In the genomic region with DNA sequence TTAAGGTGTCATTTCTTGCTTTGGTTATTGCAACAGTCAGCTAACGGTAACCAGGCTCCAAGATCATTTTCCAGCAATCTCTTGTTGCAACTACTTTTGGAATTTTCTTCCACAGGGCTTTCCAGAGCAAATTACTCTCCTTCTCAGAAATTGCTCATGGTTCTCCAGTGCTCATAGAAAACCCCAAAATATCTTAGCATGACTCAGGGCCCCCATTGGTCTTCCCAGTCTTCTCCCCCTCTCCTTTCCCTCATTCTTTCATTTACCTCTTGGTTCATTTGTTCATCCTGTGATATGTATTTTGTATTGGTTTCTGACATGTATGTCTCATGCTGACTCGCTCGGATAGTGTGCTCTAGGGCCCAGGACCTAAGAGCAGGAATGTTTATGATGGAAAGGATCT, we compare ENCODE assay signal across 18 cellular contexts. TPM values are rescaled to one million over a fixed set of nuclear protein-coding genes. Genes with fewer than 3 reads are reported as not detected.
A peak's percentile ranks its signal among the peaks of the same experiment; 100 is the strongest.
DNase-seq lines count a peak whose midpoint lies in the region; ATAC-seq and TF ChIP-seq lines count a peak whose summit lies in the region.
"Had no signal": no experiment of that assay in that cellular context is flagged by ENCODE, and none has a peak within 500 bp of the region (broad histone marks: within the 10 kb centered on the region; RNA-seq: fewer than 3 reads in every experiment).

No MANE protein-coding gene starts in this region.

- H3K36me3 ChIP-seq in trophoblast cell (ENCODE audit: control insufficient read depth in 1 of 2, insufficient read depth in 2 of 2, low read length in 2 of 2) (no peaks in the 10 kb centered on the region), upper lobe of left lung (no peaks in the 10 kb centered on the region)
- H3K36me3 ChIP-seq: uterus had no signal

- ATAC-seq in upper lobe of left lung (ENCODE audit: low FRiP score in 2 of 2) (no peak), natural killer cell (no peak)
- ATAC-seq: activated CD4-positive, alpha-beta T cell treated with anti-CD3 and anti-CD28 coated beads for 36 hours; left cardiac atrium; natural killer cell treated with Interleukin-12 subunit alpha and Interleukin-12 subunit beta and Interleukin-15 and Interleukin-18, amount 100 ng/mL, for 72 hours; Panc1 had no signal

- peak overlapping the region; percentile 0; the same call in 1 of the 2 replicates for H3K27ac ChIP-seq in C4-2B
- no peak overlapping the region for H3K27ac ChIP-seq in trophoblast cell (ENCODE audit: low read depth, low read length)
- H3K27ac ChIP-seq in upper lobe of left lung = peak overlapping the region in 2 of 4 donors; percentile 11 to 32
- H3K27ac ChIP-seq: uterus had no signal

- peak; percentile 65 for DNase-seq in NCI-H226
- DNase-seq in epithelial cell of esophagus (ENCODE audit: low read depth) = peak; percentile 52
- DNase-seq in trophoblast cell = peak; percentile 45 to 48
- DNase-seq in upper lobe of left lung = no peak
- no peak for DNase-seq in natural killer cell
- DNase-seq in cerebellar nuclear complex (lab: John Stamatoyannopoulos, UW) = no peak
- no peak for DNase-seq in GM19238 (ENCODE audit: insufficient read length, low spot score)
- DNase-seq: activated CD4-positive, alpha-beta T cell treated with anti-CD3 and anti-CD28 coated beads for 36 hours; foreskin melanocyte; H9; left cardiac atrium; MM.1S; stimulated activated CD4-positive, alpha-beta T cell treated with anti-CD3 and anti-CD28 coated beads, Interleukin-4, amount 100 ng/mL, for 24 hours; uterus had no signal

- H3K4me3 ChIP-seq in epithelial cell of esophagus (ENCODE audit: low read length) (no peak overlapping the region), trophoblast cell (ENCODE audit: low read depth, low read length) (no peak overlapping the region), upper lobe of left lung (no peak overlapping the region)
- H3K4me3 ChIP-seq: uterus had no signal

- H3K9me3 Mint-ChIP-seq in natural killer cell = no peaks in the 10 kb centered on the region
- H3K9me3 Mint-ChIP-seq: H9; natural killer cell treated with Interleukin-12 subunit alpha and Interleukin-12 subunit beta and Interleukin-15 and Interleukin-18, amount 100 ng/mL, for 72 hours had no signal

- no peak overlapping the region for H3K4me2 ChIP-seq in trophoblast cell (ENCODE audit: low read length)

- no peak overlapping the region for H3K23ac ChIP-seq in trophoblast cell (ENCODE audit: low read length)

- no CpG with 5 or more reads among the region's 3 CpGs for WGBS in trophoblast cell (ENCODE audit: extremely low coverage, insufficient coverage, insufficient read length)
- WGBS in upper lobe of left lung, 2 donors = 87 to 94% methylated on average over 3 of the region's 3 CpGs

- peaks cover 15 to 25% of the 10 kb centered on the region in 2 donors for H3K27me3 Mint-ChIP-seq in natural killer cell (ENCODE audit: low read depth in 2 of 2)

- TF ChIP-seq CTCF in C4-2B (conservative IDR thresholded peaks at IDR 0.05) = no peak
- TF ChIP-seq CTCF in epithelial cell of esophagus (IDR thresholded peaks at IDR 0.05; ENCODE audit: insufficient read depth, low read depth, low read length, missing control alignments) = no peak
- TF ChIP-seq CTCF in upper lobe of left lung (IDR thresholded peaks at IDR 0.05) = no peak
- TF ChIP-seq CTCF in natural killer cell (IDR thresholded peaks at IDR 0.05) = no peak

- TF ChIP-seq POLR2A in upper lobe of left lung (IDR thresholded peaks at IDR 0.05) = no peak

- no peak overlapping the region for H3K27ac Mint-ChIP-seq in natural killer cell
- H3K27ac Mint-ChIP-seq: activated CD4-positive, alpha-beta T cell treated with anti-CD3 and anti-CD28 coated beads for 36 hours; activated naive CD8-positive, alpha-beta T cell; natural killer cell treated with Interleukin-12 subunit alpha and Interleukin-12 subunit beta and Interleukin-15 and Interleukin-18, amount 100 ng/mL, for 72 hours had no signal

- peaks cover 4% of the 10 kb centered on the region for H3K79me1 ChIP-seq in trophoblast cell (ENCODE audit: low read length)

- H3K4me1 ChIP-seq in trophoblast cell (ENCODE audit: control insufficient read depth in 1 of 2, insufficient read depth in 2 of 2, low read length in 2 of 2) (peaks cover 10 to 28% of the 10 kb centered on the region in 2 experiments), upper lobe of left lung (peaks cover 11 to 25% (median 21%) of the 10 kb centered on the region in 4 donors)
- H3K4me1 ChIP-seq: uterus had no signal

- no peak overlapping the region for H3K18ac ChIP-seq in trophoblast cell (ENCODE audit: low read length)

- no peak overlapping the region for H2AFZ ChIP-seq in trophoblast cell (ENCODE audit: insufficient read depth, low read length, poor library complexity)

- H3K14ac ChIP-seq in trophoblast cell (ENCODE audit: low read length) = no peak overlapping the region

- no peak overlapping the region for H3K4me3 Mint-ChIP-seq in natural killer cell
- H3K4me3 Mint-ChIP-seq: activated CD4-positive, alpha-beta T cell treated with anti-CD3 and anti-CD28 coated beads for 36 hours; activated naive CD8-positive, alpha-beta T cell; H9; natural killer cell treated with Interleukin-12 subunit alpha and Interleukin-12 subunit beta and Interleukin-15 and Interleukin-18, amount 100 ng/mL, for 72 hours had no signal

- H4K8ac ChIP-seq in trophoblast cell (ENCODE audit: low read depth, low read length) = no peak overlapping the region

- no peaks in the 10 kb centered on the region for H3K36me3 Mint-ChIP-seq in natural killer cell
- H3K36me3 Mint-ChIP-seq: activated naive CD8-positive, alpha-beta T cell; natural killer cell treated with Interleukin-12 subunit alpha and Interleukin-12 subunit beta and Interleukin-15 and Interleukin-18, amount 100 ng/mL, for 72 hours had no signal

- H4K12ac ChIP-seq in trophoblast cell (ENCODE audit: low read depth, low read length) = no peak overlapping the region

- H4K91ac ChIP-seq in trophoblast cell (ENCODE audit: low read depth, low read length) = no peak overlapping the region

- H2BK5ac ChIP-seq in trophoblast cell (ENCODE audit: low read depth, low read length, poor library complexity) = no peak overlapping the region

- intact Hi-C loops in natural killer cell (cut with micrococcal nuclease) = no loop called here

- no peaks in the 10 kb centered on the region for H3K79me2 ChIP-seq in trophoblast cell (ENCODE audit: control insufficient read depth, insufficient read depth, low read length, poor library complexity)

- H3K9ac ChIP-seq in trophoblast cell (ENCODE audit: low read length) = no peak overlapping the region

- H2BK12ac ChIP-seq in trophoblast cell (ENCODE audit: low read length) = no peak overlapping the region

- no peak for TF ChIP-seq EP300 in upper lobe of left lung (IDR thresholded peaks at IDR 0.05)

- H3K9me3 ChIP-seq in trophoblast cell (ENCODE audit: insufficient read depth, low read depth, low read length) = no peaks in the 10 kb centered on the region
- H3K9me3 ChIP-seq in upper lobe of left lung = no peaks in the 10 kb centered on the region
- H3K9me3 ChIP-seq: uterus had no signal

- H2BK120ac ChIP-seq in trophoblast cell (ENCODE audit: insufficient read depth, low read length, poor library complexity) = no peak overlapping the region

- no peak overlapping the region for H2AK5ac ChIP-seq in trophoblast cell (ENCODE audit: low read length)

- H3K27me3 ChIP-seq in trophoblast cell (ENCODE audit: insufficient read depth, low read length) = no peaks in the 10 kb centered on the region
- H3K27me3 ChIP-seq in upper lobe of left lung = no peaks in the 10 kb centered on the region
- H3K27me3 ChIP-seq: uterus had no signal

- no peaks in the 10 kb centered on the region for H3K4me1 Mint-ChIP-seq in natural killer cell

- peak overlapping the region; percentile 20 for H3K4ac ChIP-seq in trophoblast cell (ENCODE audit: low read depth, low read length)

RNA-seq across cellular contexts. Expression of a gene that starts 35.6 kb away (rescaled TPM):
- 48.1 and 48.6 TPM in 2 replicates for polyA plus RNA-seq in trophoblast cell (2013)
- 10 to 100 TPM; 64.9 to 99.1 (median 86.4) TPM for total RNA-seq in upper lobe of left lung
- under 1 TPM; 0.42 to 0.66 (median 0.53) TPM for total RNA-seq in natural killer cell
- total RNA-seq: natural killer cell treated with Interleukin-12 subunit alpha and Interleukin-12 subunit beta and Interleukin-15 and Interleukin-18, amount 100 ng/mL, for 72 hours had no signal

Comparison
In these comparisons a context has a peak if more than half of its experiments do, and no peak if none do; other contexts are left out.
1. DNase-seq: peak in NCI-H226 (single experiment), epithelial cell of esophagus (single experiment) and trophoblast cell (2 of 2); none in upper lobe of left lung (0 of 2), natural killer cell (single experiment), cerebellar nuclear complex (0 of 2) and GM19238 (single experiment).
2. RNA of a gene that starts 35.6 kb away (total RNA-seq): 64.9 to 99.1 TPM in upper lobe of left lung; 0.42 to 0.66 TPM in natural killer cell; every median in the first group is over 10 times any median in the second.